In genomic region chr5:148382961-148383360, GRCh38 we compare ENCODE assay signal across 8 cellular contexts. TPM values are rescaled to one million over a fixed set of nuclear protein-coding genes. Genes with fewer than 3 reads are reported as not detected.
A peak's percentile ranks its signal among the peaks of the same experiment; 100 is the strongest.
DNase-seq lines count a peak whose midpoint lies in the region; ATAC-seq and TF ChIP-seq lines count a peak whose summit lies in the region.

No MANE protein-coding gene starts in this region.

- H3K9me2 ChIP-seq in MM.1S (replicated peaks; ENCODE audit: insufficient read depth, low read length) = no peaks in the 10 kb centered on the region
- H3K9me2 ChIP-seq in neural cell (ENCODE audit: insufficient read depth, low read length) = no peaks in the 10 kb centered on the region

- H2AFZ ChIP-seq in MM.1S (ENCODE audit: low read length) = peak overlapping the region; percentile 79
- peak overlapping the region; percentile 93 for H2AFZ ChIP-seq in neural cell (ENCODE audit: low read depth, low read length)

- peaks cover 39% of the 10 kb centered on the region for H3K79me2 ChIP-seq in MM.1S (ENCODE audit: low read length)
- H3K79me2 ChIP-seq in neural cell (replicated peaks; ENCODE audit: insufficient read depth, low read length) = peaks cover 35% of the 10 kb centered on the region

- POLR2A ChIA-PET in BJ (lab: Charles Lee) = no interaction called here

- no peak for TF ChIP-seq EP300 in neural cell (conservative IDR thresholded peaks at IDR 0.05; ENCODE audit: poor library complexity, severe bottlenecking)

- no peaks in the 10 kb centered on the region for H3K27me3 ChIP-seq in BJ (ENCODE audit: control insufficient read depth, insufficient read depth, low read length)
- no peaks in the 10 kb centered on the region for H3K27me3 ChIP-seq in MM.1S (replicated peaks; ENCODE audit: insufficient read depth, low read length)
- H3K27me3 ChIP-seq in effector memory CD4-positive, alpha-beta T cell (replicated peaks; ENCODE audit: control insufficient read depth, insufficient read depth, low read length, poor library complexity, severe bottlenecking) = no peaks in the 10 kb centered on the region
- no peaks in the 10 kb centered on the region for H3K27me3 ChIP-seq in neural cell (ENCODE audit: insufficient read depth, low read depth, low read length)

- no peak for DNase-seq in BJ (ENCODE audit: low read depth)
- DNase-seq in MM.1S = no peak
- no peak for DNase-seq in effector memory CD4-positive, alpha-beta T cell
- no peak for DNase-seq in NCI-H2081 treated with DMSO at 0.1 percent for 48 hours (lab: John Stamatoyannopoulos, UW)
- DNase-seq in SK-N-DZ (ENCODE audit: low spot score) = no peak

- H3K9ac ChIP-seq in MM.1S (ENCODE audit: low read length) = peak overlapping the region; percentile 80; the same call in 1 of the 2 replicates
- peak overlapping the region; percentile 94 for H3K9ac ChIP-seq in neural cell (ENCODE audit: low read length)

- CTCF ChIA-PET in BJ (lab: Yijun Ruan, JAX) = no interaction called here

- no peaks in the 10 kb centered on the region for H3K36me3 ChIP-seq in BJ (ENCODE audit: control insufficient read depth, insufficient read depth, low read length)
- H3K36me3 ChIP-seq in MM.1S (replicated peaks; ENCODE audit: insufficient read depth, low read length) = no peaks in the 10 kb centered on the region
- H3K36me3 ChIP-seq in effector memory CD4-positive, alpha-beta T cell (ENCODE audit: control insufficient read depth, insufficient read depth, low read length) = no peaks in the 10 kb centered on the region
- no peaks in the 10 kb centered on the region for H3K36me3 ChIP-seq in neural cell (ENCODE audit: insufficient read depth, low read length)

- H3K27ac ChIP-seq in MM.1S (ENCODE audit: low read length) (no peak overlapping the region; the same call in 1 of the 2 replicates), neural cell (ENCODE audit: low read length) (peak overlapping the region; percentile 90)
- peak overlapping the region; percentile 96 for H3K27ac ChIP-seq in effector memory CD4-positive, alpha-beta T cell (ENCODE audit: insufficient read depth, low read length, poor library complexity, severe bottlenecking)

- H3K4me2 ChIP-seq in MM.1S (ENCODE audit: low read depth, low read length) (peak overlapping the region; percentile 56), neural cell (ENCODE audit: low read length) (peak overlapping the region; percentile 86)

- H4K20me1 ChIP-seq in MM.1S (ENCODE audit: insufficient read depth, low read length) (no peaks in the 10 kb centered on the region), neural cell (ENCODE audit: insufficient read depth) (no peaks in the 10 kb centered on the region)

- TF ChIP-seq CTCF in BJ (IDR thresholded peaks at IDR 0.05; ENCODE audit: insufficient read depth, low read depth, low read length) = no peak
- no peak for TF ChIP-seq CTCF in MM.1S (IDR thresholded peaks at IDR 0.05; ENCODE audit: low read length)
- TF ChIP-seq CTCF in neural cell (IDR thresholded peaks at IDR 0.05; ENCODE audit: poor library complexity, severe bottlenecking) = no peak

- ATAC-seq in GM21717 (IDR thresholded peaks at IDR 0.05; ENCODE audit: unreplicated experiment) (no peak), HG03095 (IDR thresholded peaks at IDR 0.05; ENCODE audit: unreplicated experiment) (no peak)

- H3K9me3 ChIP-seq in MM.1S (replicated peaks; ENCODE audit: insufficient read depth, low read length) (no peaks in the 10 kb centered on the region), neural cell (ENCODE audit: low read length) (no peaks in the 10 kb centered on the region)
- H3K9me3 ChIP-seq in effector memory CD4-positive, alpha-beta T cell (ENCODE audit: control insufficient read depth, low read length) = no peaks in the 10 kb centered on the region

- H3F3A ChIP-seq in MM.1S (ENCODE audit: insufficient read depth, low read length) (no peaks in the 10 kb centered on the region), neural cell (ENCODE audit: insufficient read depth, low read length, poor library complexity, severe bottlenecking) (no peaks in the 10 kb centered on the region)

- no peak for TF ChIP-seq RAD21 in neural cell (conservative IDR thresholded peaks at IDR 0.05)

- H3K4me3 ChIP-seq in BJ (ENCODE audit: low read depth, low read length) (peak overlapping the region; percentile 71), MM.1S (ENCODE audit: low read length) (peak overlapping the region; percentile 72), neural cell (ENCODE audit: low read length) (peak overlapping the region; percentile 83)
- peak overlapping the region; percentile 71 for H3K4me3 ChIP-seq in effector memory CD4-positive, alpha-beta T cell (ENCODE audit: insufficient read depth, low read depth, low read length, poor library complexity, severe bottlenecking)

- peaks cover 15% of the 10 kb centered on the region for H3K4me1 ChIP-seq in MM.1S (ENCODE audit: low read length)
- peaks cover 16% of the 10 kb centered on the region for H3K4me1 ChIP-seq in effector memory CD4-positive, alpha-beta T cell (ENCODE audit: control insufficient read depth, insufficient read depth, low read length, poor library complexity, severe bottlenecking)

TF ChIP-seq in neural cell, 6 proteins besides CTCF, POLR2A, EP300 and RAD21:
- no peak for TF ChIP-seq EZH2 (IDR thresholded peaks at IDR 0.05; ENCODE audit: borderline replicate concordance, insufficient read depth, low read length, poor library complexity, severe bottlenecking)
- TF ChIP-seq, protein P1, sequence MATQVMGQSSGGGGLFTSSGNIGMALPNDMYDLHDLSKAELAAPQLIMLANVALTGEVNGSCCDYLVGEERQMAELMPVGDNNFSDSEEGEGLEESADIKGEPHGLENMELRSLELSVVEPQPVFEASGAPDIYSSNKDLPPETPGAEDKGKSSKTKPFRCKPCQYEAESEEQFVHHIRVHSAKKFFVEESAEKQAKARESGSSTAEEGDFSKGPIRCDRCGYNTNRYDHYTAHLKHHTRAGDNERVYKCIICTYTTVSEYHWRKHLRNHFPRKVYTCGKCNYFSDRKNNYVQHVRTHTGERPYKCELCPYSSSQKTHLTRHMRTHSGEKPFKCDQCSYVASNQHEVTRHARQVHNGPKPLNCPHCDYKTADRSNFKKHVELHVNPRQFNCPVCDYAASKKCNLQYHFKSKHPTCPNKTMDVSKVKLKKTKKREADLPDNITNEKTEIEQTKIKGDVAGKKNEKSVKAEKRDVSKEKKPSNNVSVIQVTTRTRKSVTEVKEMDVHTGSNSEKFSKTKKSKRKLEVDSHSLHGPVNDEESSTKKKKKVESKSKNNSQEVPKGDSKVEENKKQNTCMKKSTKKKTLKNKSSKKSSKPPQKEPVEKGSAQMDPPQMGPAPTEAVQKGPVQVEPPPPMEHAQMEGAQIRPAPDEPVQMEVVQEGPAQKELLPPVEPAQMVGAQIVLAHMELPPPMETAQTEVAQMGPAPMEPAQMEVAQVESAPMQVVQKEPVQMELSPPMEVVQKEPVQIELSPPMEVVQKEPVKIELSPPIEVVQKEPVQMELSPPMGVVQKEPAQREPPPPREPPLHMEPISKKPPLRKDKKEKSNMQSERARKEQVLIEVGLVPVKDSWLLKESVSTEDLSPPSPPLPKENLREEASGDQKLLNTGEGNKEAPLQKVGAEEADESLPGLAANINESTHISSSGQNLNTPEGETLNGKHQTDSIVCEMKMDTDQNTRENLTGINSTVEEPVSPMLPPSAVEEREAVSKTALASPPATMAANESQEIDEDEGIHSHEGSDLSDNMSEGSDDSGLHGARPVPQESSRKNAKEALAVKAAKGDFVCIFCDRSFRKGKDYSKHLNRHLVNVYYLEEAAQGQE (IDR thresholded peaks at IDR 0.05; ENCODE audit: borderline replicate concordance) = no peak

RNA-seq across cellular contexts. Expression of gene FBXO38, which starts 0.8 kb away (rescaled TPM):
- polyA plus RNA-seq in BJ (2011; rRNA removed) = 19.3 and 36.3 TPM in 2 replicates
- polyA minus RNA-seq in BJ (2011; rRNA and poly(A)+ RNA removed) = 35.4 and 40.5 TPM in 2 replicates
- polyA plus RNA-seq in neural cell = 45.1 and 69.1 TPM in 2 replicates
- polyA minus RNA-seq in neural cell = 136 TPM in 2 replicates
- 26.7 and 30.8 TPM in 2 replicates for polyA plus RNA-seq in SK-N-DZ (2014; cell fraction: cytosol; rRNA removed)
- 36.6 and 37.7 TPM in 2 replicates for polyA plus RNA-seq in SK-N-DZ (2014; cell fraction: nucleus; rRNA removed)

RNA-seq across cellular contexts. Expression of gene SPINK9, which starts 47.6 kb away (rescaled TPM):
- polyA plus RNA-seq in BJ (2011; rRNA removed) = not detected in 2 replicates
- not detected in 2 replicates for polyA minus RNA-seq in BJ (2011; rRNA and poly(A)+ RNA removed)
- polyA plus RNA-seq in neural cell = not detected in 2 replicates
- not detected in 2 replicates for polyA minus RNA-seq in neural cell
- polyA plus RNA-seq in SK-N-DZ (2014; cell fraction: cytosol; rRNA removed) = not detected in 2 replicates
- polyA plus RNA-seq in SK-N-DZ (2014; cell fraction: nucleus; rRNA removed) = not detected in 2 replicates
